Comparison of ENCODE assay signal across 8 cellular contexts in genomic region chr1:1324524-1325287, GRCh38. TPM values are rescaled to one million over a fixed set of nuclear protein-coding genes. Genes with fewer than 3 reads are reported as not detected.
DNase-seq lines count a peak whose midpoint lies in the region; ATAC-seq and TF ChIP-seq lines count a peak whose summit lies in the region.

TSS of gene CPTP (plus strand) at chr1:1324802. CDS start at chr1:1326911, 2,109 bp downstream.
TSS of gene INTS11 (minus strand) at chr1:1324660. CDS start at chr1:1324608, 52 bp downstream.

- TF ChIP-seq POLR2A in GM10847 (IDR thresholded peaks at IDR 0.05; ENCODE audit: extremely low read depth, insufficient read length) = peak; percentile 86
- TF ChIP-seq POLR2A in heart left ventricle (IDR thresholded peaks at IDR 0.05) = peak; percentile 52 to 81
- TF ChIP-seq POLR2A in upper lobe of left lung (IDR thresholded peaks at IDR 0.05) = peak in 3 of 4 donors; percentile 13 to 81 (median 34)

- H3K4me3 Mint-ChIP-seq in T-cell = peak within 1 kb of the TSS; percentile 85 to 90 (median 89)

- H3K9me3 Mint-ChIP-seq in T-cell = no peaks in the 10 kb centered on the region

- H3K27me3 ChIP-seq in heart left ventricle (no peaks in the 10 kb centered on the region), upper lobe of left lung (no peaks in the 10 kb centered on the region)

- no peak for TF ChIP-seq EP300 in upper lobe of left lung (IDR thresholded peaks at IDR 0.05)

- CTCF ChIA-PET in T-cell (lab: Charles Lee) = no interaction called here

- TF ChIP-seq CTCF in heart left ventricle (IDR thresholded peaks at IDR 0.05) (no peak), upper lobe of left lung (IDR thresholded peaks at IDR 0.05) (peak in 2 of 6 experiments; percentile 13 to 33)

- H3K36me3 Mint-ChIP-seq in T-cell = no peaks in the 10 kb centered on the region

- H3K4me3 ChIP-seq in heart left ventricle (peak within 1 kb of the TSS; percentile 73 to 100 (median 95)), upper lobe of left lung (peak within 1 kb of the TSS; percentile 97 to 100 (median 99))

- peak within 1 kb of the TSS; percentile 79 for H3K27ac Mint-ChIP-seq in T-cell

- whole genome bisulfite sequencing in adipose tissue, 3 donors = 0 to 2% (median 0%) methylated on average over 64 to 84 of the region's 84 CpGs
- WGBS in heart left ventricle, 4 donors = 0 to 2% (median 1%) methylated on average over 5 to 84 of the region's 84 CpGs
- WGBS in upper lobe of left lung, 2 donors = 1% methylated on average over 26 of the region's 84 CpGs; no CpG with 5 or more reads in 1 of the 2 donors

- H3K4me1 ChIP-seq in heart left ventricle (peaks cover 7 to 80% (median 43%) of the 10 kb centered on the region in 12 donors), upper lobe of left lung (peaks cover 29 to 60% (median 35%) of the 10 kb centered on the region in 4 donors)

- no peak within 1 kb of the TSS for H3K27ac ChIP-seq in adipose tissue (ENCODE audit: low read depth, low read length)
- H3K27ac ChIP-seq in heart left ventricle = peak within 1 kb of the TSS; percentile 88 to 98 (median 96)
- H3K27ac ChIP-seq in upper lobe of left lung = peak within 1 kb of the TSS; percentile 85 to 92 (median 89)

- POLR2A ChIA-PET in T-cell (lab: Charles Lee) = no interaction called here

- H3K9me3 ChIP-seq in heart left ventricle (no peaks in the 10 kb centered on the region), upper lobe of left lung (no peaks in the 10 kb centered on the region)

- no peaks in the 10 kb centered on the region for H3K27me3 Mint-ChIP-seq in T-cell

- H3K4me1 Mint-ChIP-seq in T-cell = peaks cover 28 to 44% (median 41%) of the 10 kb centered on the region in 3 donors

- intact Hi-C loops in heart left ventricle (cut with DNase I) (loop anchor here in 1 of 10 donors (2.0 kb wide), 1 partner anchor 24 kb away; the partner anchor contains the start of gene DVL1), posterior vena cava (cut with DNase I) (no loop called here)

- H3K36me3 ChIP-seq in heart left ventricle (peaks cover 0 to 38% (median 33%) of the 10 kb centered on the region in 9 donors), upper lobe of left lung (peaks cover 3 to 44% (median 27%) of the 10 kb centered on the region in 4 donors)

- DNase-seq in NCI-H1048 (lab: John Stamatoyannopoulos, UW) (peak; percentile 86), T-cell (peak; percentile 78 to 96 (median 93)), heart left ventricle (peak; percentile 94 to 99 (median 96)), posterior vena cava (ENCODE audit: low spot score) (peak; percentile 99), upper lobe of left lung (peak; percentile 87 to 98)

- ATAC-seq in HG02571 (IDR thresholded peaks at IDR 0.05; ENCODE audit: unreplicated experiment) (peak; percentile 61), T-cell (replicated peaks in 1 of 4) (peak; percentile 86 to 88 (median 87)), heart left ventricle (peak; percentile 55 to 81 (median 80)), upper lobe of left lung (ENCODE audit: low FRiP score in 2 of 2) (peak; percentile 87 to 94)

RNA-seq across cellular contexts. Expression of gene CPTP, which starts in this region (rescaled TPM):
- total RNA-seq in T-cell = 10 to 100 TPM; 15.8 to 35.8 (median 29.9) TPM
- 10 to 100 TPM; 12.3 to 17.4 (median 16.5) TPM for polyA plus RNA-seq in adipose tissue
- total RNA-seq in heart left ventricle = 100 to 1,000 TPM in 2 of 9 donors, 10 to 100 TPM in 7; 50.7 to 220 (median 72.4) TPM
- 100 to 1,000 TPM in 1 of 2 donors, 10 to 100 TPM in 1; 57.6 to 226 TPM for polyA plus RNA-seq in heart left ventricle
- 10 to 100 TPM; 11.6 to 14.1 TPM for total RNA-seq in posterior vena cava
- 10 to 100 TPM; 14.7 to 41.6 (median 26.0) TPM for total RNA-seq in upper lobe of left lung

RNA-seq across cellular contexts. Expression of gene INTS11, which starts in this region (rescaled TPM):
- total RNA-seq in T-cell (100 to 1,000 TPM; 161 to 200 (median 182) TPM), heart left ventricle (10 to 100 TPM; 46.8 to 91.3 (median 67.6) TPM), posterior vena cava (10 to 100 TPM; 61.8 to 65.6 TPM), upper lobe of left lung (100 to 1,000 TPM in 2 of 6 donors, 10 to 100 TPM in 4; 71.7 to 267 (median 90.5) TPM)
- polyA plus RNA-seq in adipose tissue (100 to 1,000 TPM in 1 of 3 donors, 10 to 100 TPM in 2; 92.8 to 117 (median 98.6) TPM), heart left ventricle (100 to 1,000 TPM in 1 of 2 donors, 10 to 100 TPM in 1; 81.7 to 117 TPM)

Comparison
In these comparisons a context has a peak if more than half of its experiments do, and no peak if none do; other contexts are left out.
1. POLR2A ChIP-seq: peak in every context shown above with its lines; median percentile 86 in GM10847; 66 in heart left ventricle; 34 in upper lobe of left lung.